Comparison of ENCODE assay signal across 34 cellular contexts in genomic region chr3:55339390-55339789, GRCh38.
"Had no signal": no experiment of that assay in that cellular context is flagged by ENCODE, and none has a peak within 500 bp of the region (broad histone marks: within the 10 kb centered on the region; RNA-seq: fewer than 3 reads in every experiment).

No MANE protein-coding gene starts in this region.

- H3K27ac ChIP-seq: KMS-11 had no signal

- H3K27me3 ChIP-seq: MG63 had no signal

- H3K4me3 ChIP-seq: MG63 had no signal

- H3K9me3 ChIP-seq: MG63 had no signal

- DNase-seq: Karpas-422, Kasumi-1, MG63, MM.1S, MV-4-11, NCI-H1048, NCI-H1092, NCI-H1092 treated with DMSO at 0.1 percent for 48 hours, NCI-H1105, NCI-H1105 treated with DMSO at 0.1 percent for 48 hours, NCI-H1417, NCI-H1417 treated with DMSO at 0.1 percent for 48 hours, NCI-H1436, NCI-H1436 treated with DMSO at 0.1 percent for 48 hours, NCI-H146, NCI-H1694, NCI-H1694 treated with DMSO at 0.1 percent for 48 hours, NCI-H187, NCI-H187 treated with DMSO at 0.1 percent for 48 hours, NCI-H1930, NCI-H2029, NCI-H2029 treated with DMSO at 0.1 percent for 48 hours, NCI-H2081, NCI-H2081 treated with DMSO at 0.1 percent for 48 hours, NCI-H2107, NCI-H2171, NCI-H2171 treated with DMSO at 0.1 percent for 48 hours, NCI-H2227 treated with DMSO at 0.1 percent for 48 hours, NCI-H226, NCI-H345, NCI-H446, NCI-H446 treated with DMSO at 0.1 percent for 48 hours, NCI-H510A had no signal

- H3K4me2 ChIP-seq: KMS-11 had no signal

- H3K36me3 ChIP-seq: MG63 had no signal

- H3K9ac ChIP-seq: KMS-11 had no signal
